ENCODE assay signal across 17 cellular contexts in the genomic region with DNA sequence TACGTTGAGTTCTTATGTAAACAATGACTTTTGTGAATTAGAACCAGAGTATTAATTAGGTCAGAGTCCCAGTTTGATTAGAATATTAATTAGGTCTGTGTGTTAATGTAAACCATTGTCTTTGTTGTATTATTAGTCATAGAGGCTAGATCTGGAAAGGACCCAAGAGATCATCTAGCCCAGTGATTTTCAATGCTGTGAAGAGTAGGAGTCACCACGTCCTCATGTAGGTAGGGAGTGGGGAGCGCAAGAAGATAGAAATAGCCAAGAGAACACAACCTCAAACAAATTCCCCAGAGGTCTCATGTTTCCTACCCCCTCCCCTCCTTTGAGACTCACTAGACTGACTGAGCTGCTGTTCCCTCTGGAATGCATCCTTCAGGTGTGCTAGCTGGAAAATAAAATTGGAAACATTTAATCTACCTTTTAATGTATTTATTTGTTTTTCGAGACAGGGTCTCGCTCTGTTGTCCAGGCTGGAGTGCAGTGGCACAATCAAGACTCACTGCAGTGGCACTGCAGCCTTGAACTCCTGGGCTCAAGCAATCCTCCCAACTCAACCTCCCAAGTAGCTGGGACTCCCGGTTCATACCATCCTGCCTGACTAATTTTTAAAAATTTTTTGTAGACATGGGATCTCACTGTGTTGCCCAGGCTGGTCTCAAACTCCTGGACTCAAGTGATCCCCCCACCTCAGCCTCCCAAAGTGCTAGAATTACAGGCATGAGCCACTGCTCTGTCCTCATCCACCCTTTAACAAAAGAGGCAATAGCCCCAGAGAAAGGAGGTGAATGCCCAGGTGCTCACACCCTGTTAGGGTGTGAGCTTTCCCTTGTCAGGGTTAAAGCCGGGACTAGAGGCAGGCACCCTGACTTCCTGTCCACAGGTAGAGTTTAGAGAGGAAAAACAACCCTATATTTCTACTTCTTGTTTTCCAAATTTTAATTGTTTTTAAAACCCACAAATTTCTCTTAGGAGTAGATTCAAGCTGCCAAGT.
DNase-seq lines count a peak whose midpoint lies in the region; ATAC-seq and TF ChIP-seq lines count a peak whose summit lies in the region.
"Had no signal": no experiment of that assay in that cellular context is flagged by ENCODE, and none has a peak within 500 bp of the region (broad histone marks: within the 10 kb centered on the region; RNA-seq: fewer than 3 reads in every experiment).

No MANE protein-coding gene starts in this region.

- no peaks in the 10 kb centered on the region for H3K36me3 Mint-ChIP-seq in MCF 10A (ENCODE audit: insufficient read depth, unreplicated experiment)

- in situ Hi-C loops in mammary epithelial cell (cut with MboI; ENCODE audit: low sequenced_read_pairs in 2 of 2), result no loop called here

- H4K20me1 ChIP-seq in mammary epithelial cell (ENCODE audit: insufficient read depth, low read length), result no peaks in the 10 kb centered on the region

- H3K9me3 Mint-ChIP-seq in MCF 10A (ENCODE audit: unreplicated experiment), result no peaks in the 10 kb centered on the region

- CTCF ChIA-PET in MCF 10A (lab: Yijun Ruan, JAX), result interaction anchor here (0.5 to 1.2 kb wide), 4 partner anchors 26 to 43 kb away, joined by 3 to 4 read pairs (median 3); no protein-coding TSS in a partner anchor
- CTCF ChIA-PET in mammary epithelial cell (lab: Charles Lee; ENCODE audit: low non-redundant PET), result no interaction called here

- no peaks in the 10 kb centered on the region for H3K79me2 ChIP-seq in mammary epithelial cell (ENCODE audit: insufficient read depth, low read length)

- no peaks in the 10 kb centered on the region for H3K4me1 Mint-ChIP-seq in MCF 10A (ENCODE audit: insufficient read depth, unreplicated experiment)

- dilution Hi-C loops in mammary epithelial cell (cut with HindIII; ENCODE audit: low sequenced_read_pairs), result no loop called here

- H3K27me3 ChIP-seq in mammary epithelial cell (ENCODE audit: insufficient read depth, low read length), result no peaks in the 10 kb centered on the region
- H3K27me3 ChIP-seq: Peyer's patch had no signal

- H2AFZ ChIP-seq in mammary epithelial cell (ENCODE audit: low read depth, low read length), result no peak overlapping the region

- H3K9ac ChIP-seq in mammary epithelial cell (ENCODE audit: insufficient read depth, low read length), result no peak overlapping the region

- no peak overlapping the region for H3K4me3 ChIP-seq in mammary epithelial cell (replicated peaks in 1 of 3; ENCODE audit: insufficient read depth in 1 of 3, low read depth in 2 of 3, low read length in 3 of 3)
- H3K4me3 ChIP-seq: Peyer's patch had no signal

- no peaks in the 10 kb centered on the region for H3K4me1 ChIP-seq in mammary epithelial cell (ENCODE audit: insufficient read depth, low read length)
- H3K4me1 ChIP-seq: Peyer's patch had no signal

- WGBS in mammary epithelial cell (ENCODE audit: low coverage, missing lambda C conversion rate), result 73% methylated on average over 6 of the region's 7 CpGs

- no peaks in the 10 kb centered on the region for H3K9me3 ChIP-seq in mammary epithelial cell (replicated peaks; ENCODE audit: insufficient read depth, low read length)
- H3K9me3 ChIP-seq: Peyer's patch had no signal

- DNase-seq in MCF 10A (ENCODE audit: unreplicated experiment) (peak; percentile 17), mammary epithelial cell (no peak), NCI-H226 (peak; percentile 6), midbrain (lab: John Stamatoyannopoulos, UW) (no peak), mucosa of gallbladder (ENCODE audit: low spot score) (no peak)
- no peak for DNase-seq in stimulated activated CD4-positive, alpha-beta T cell treated with anti-CD3 and anti-CD28 coated beads, Interleukin-4, amount 100 ng/mL, for 1 hour
- DNase-seq: DMS153, Karpas-422, NCI-H1436, NCI-H2029 treated with DMSO at 0.1 percent for 48 hours, NCI-H748 treated with DMSO at 0.1 percent for 48 hours, Peyer's patch, SHP77 had no signal

- H3K27ac Mint-ChIP-seq in MCF 10A (ENCODE audit: low read depth, unreplicated experiment), result no peak overlapping the region

- ATAC-seq in esophagus mucosa (peak; percentile 88), GM19351 (IDR thresholded peaks at IDR 0.05; ENCODE audit: unreplicated experiment) (no peak)
- ATAC-seq: SK-N-SH treated with all-trans-retinoic acid at 6 μM for 48 hours had no signal

- POLR2A ChIA-PET in MCF 10A (lab: Yijun Ruan, JAX), result interaction anchor here (0.6 to 1.0 kb wide), 2 partner anchors 13 to 135 kb away, joined by 3 to 4 read pairs; no protein-coding TSS in a partner anchor

- H3K36me3 ChIP-seq in mammary epithelial cell (ENCODE audit: insufficient read depth, low read length), result no peaks in the 10 kb centered on the region
- H3K36me3 ChIP-seq: Peyer's patch had no signal

- no peak for TF ChIP-seq CTCF in MCF 10A (IDR thresholded peaks at IDR 0.05; ENCODE audit: unreplicated experiment)
- no peak for TF ChIP-seq CTCF in mammary epithelial cell (conservative IDR thresholded peaks at IDR 0.05 in 1 of 2, IDR thresholded peaks at IDR 0.05 in 1 of 2; ENCODE audit: extremely low read depth in 1 of 2, insufficient read depth in 1 of 2, low read depth in 1 of 2, low read length in 2 of 2)

- BruUV-seq in MCF 10A (replicated peaks; lab: Mats Ljungman, UMichigan) (no TSS peak), mammary epithelial cell (replicated peaks; lab: Mats Ljungman, UMichigan) (no TSS peak)

- no peak overlapping the region for H3K27ac ChIP-seq in mammary epithelial cell (ENCODE audit: insufficient read depth, low read depth, low read length)
- H3K27ac ChIP-seq: C4-2B, Peyer's patch had no signal

- H3K4me2 ChIP-seq in mammary epithelial cell (ENCODE audit: insufficient read depth, low read depth, low read length), result no peak overlapping the region

- H3K4me3 Mint-ChIP-seq in MCF 10A (ENCODE audit: unreplicated experiment), result no peak overlapping the region

- no peaks in the 10 kb centered on the region for H3K27me3 Mint-ChIP-seq in MCF 10A (ENCODE audit: insufficient read depth, unreplicated experiment)

- intact Hi-C loops in MCF 10A (cut with micrococcal nuclease) (no loop called here), mammary epithelial cell (cut with micrococcal nuclease) (loop anchor here (5.0 kb wide), 1 partner anchor 108 kb away; no protein-coding TSS in a partner anchor)

Comparison
In these comparisons a context has a peak if more than half of its experiments do, and no peak if none do; other contexts are left out.
1. DNase-seq: peak in MCF 10A (single experiment) and NCI-H226 (single experiment); none in mammary epithelial cell (single experiment), midbrain (single experiment), stimulated activated CD4-positive, alpha-beta T cell treated with anti-CD3 and anti-CD28 coated beads, Interleukin-4, amount 100 ng/mL, for 1 hour (single experiment) and mucosa of gallbladder (single experiment).